Comparison of ENCODE assay signal across 21 cellular contexts in genomic region chr3:62723171-62723570, GRCh38.
DNase-seq lines count a peak whose midpoint lies in the region; ATAC-seq and TF ChIP-seq lines count a peak whose summit lies in the region.
"Had no signal": no experiment of that assay in that cellular context is flagged by ENCODE, and none has a peak within 500 bp of the region (broad histone marks: within the 10 kb centered on the region; RNA-seq: fewer than 3 reads in every experiment).

No MANE protein-coding gene starts in this region.

- H3K4me3 Mint-ChIP-seq in brain: peak overlapping the region in 4 of 5 experiments; percentile 43 to 60 (median 56)
- no peak overlapping the region for H3K4me3 Mint-ChIP-seq in type B pancreatic cell
- H3K4me3 Mint-ChIP-seq in activated CD4-positive, alpha-beta T cell treated with anti-CD3 and anti-CD28 coated beads, Interleukin-2, amount 10 ng/mL, durations not matched to agents 24 days and 14 days: no peak overlapping the region
- H3K4me3 Mint-ChIP-seq: CD8-positive, alpha-beta T cell had no signal

- H3K27me3 ChIP-seq in neural cell (ENCODE audit: insufficient read depth, low read depth, low read length) (no peaks in the 10 kb centered on the region), upper lobe of left lung (no peaks in the 10 kb centered on the region)
- H3K27me3 ChIP-seq: BLaER1 had no signal

- H3K36me3 Mint-ChIP-seq in brain (no peaks in the 10 kb centered on the region), type B pancreatic cell (no peaks in the 10 kb centered on the region)
- H3K36me3 Mint-ChIP-seq in activated CD4-positive, alpha-beta T cell treated with anti-CD3 and anti-CD28 coated beads, Interleukin-2, amount 10 ng/mL, durations not matched to agents 24 days and 14 days (ENCODE audit: low read depth): no peaks in the 10 kb centered on the region
- H3K36me3 Mint-ChIP-seq: CD8-positive, alpha-beta T cell had no signal

- TF ChIP-seq EP300 in neural cell (conservative IDR thresholded peaks at IDR 0.05; ENCODE audit: poor library complexity, severe bottlenecking) (no peak), upper lobe of left lung (IDR thresholded peaks at IDR 0.05) (no peak)

- peaks cover 53% of the 10 kb centered on the region for H3K4me1 Mint-ChIP-seq in brain
- H3K4me1 Mint-ChIP-seq in type B pancreatic cell (ENCODE audit: unreplicated experiment): peaks cover 17% of the 10 kb centered on the region
- H3K4me1 Mint-ChIP-seq in activated CD4-positive, alpha-beta T cell treated with anti-CD3 and anti-CD28 coated beads, Interleukin-2, amount 10 ng/mL, durations not matched to agents 24 days and 14 days: no peaks in the 10 kb centered on the region

- no peak for TF ChIP-seq POLR2A in upper lobe of left lung (IDR thresholded peaks at IDR 0.05)

- no peak for TF ChIP-seq RAD21 in neural cell (conservative IDR thresholded peaks at IDR 0.05)

- H3K27ac ChIP-seq in neural cell (ENCODE audit: low read length) (peak overlapping the region; percentile 59), upper lobe of left lung (no peak overlapping the region)
- H3K27ac ChIP-seq: 22Rv1, BLaER1 had no signal

- ATAC-seq in HG02852 (IDR thresholded peaks at IDR 0.05; ENCODE audit: unreplicated experiment): peak; percentile 11
- ATAC-seq in upper lobe of left lung (ENCODE audit: low FRiP score in 2 of 2): no peak
- ATAC-seq: CD8-positive, alpha-beta T cell had no signal

- no peaks in the 10 kb centered on the region for H3K4me1 ChIP-seq in upper lobe of left lung

- TF ChIP-seq CTCF in brain (conservative IDR thresholded peaks at IDR 0.05) (no peak), neural cell (IDR thresholded peaks at IDR 0.05; ENCODE audit: poor library complexity, severe bottlenecking) (no peak), type B pancreatic cell (conservative IDR thresholded peaks at IDR 0.05) (no peak), upper lobe of left lung (IDR thresholded peaks at IDR 0.05) (no peak)

- H3K4me3 ChIP-seq in neural cell (ENCODE audit: low read length): peak overlapping the region; percentile 56
- H3K4me3 ChIP-seq in upper lobe of left lung: no peak overlapping the region
- H3K4me3 ChIP-seq: BLaER1, GM12878 had no signal

- H3K27ac Mint-ChIP-seq in brain (peak overlapping the region; percentile 54 to 89 (median 81)), type B pancreatic cell (no peak overlapping the region)
- no peak overlapping the region for H3K27ac Mint-ChIP-seq in activated CD4-positive, alpha-beta T cell treated with anti-CD3 and anti-CD28 coated beads, Interleukin-2, amount 10 ng/mL, durations not matched to agents 24 days and 14 days
- H3K27ac Mint-ChIP-seq: CD8-positive, alpha-beta T cell had no signal

- H3K36me3 ChIP-seq in neural cell (ENCODE audit: insufficient read depth, low read length) (no peaks in the 10 kb centered on the region), upper lobe of left lung (no peaks in the 10 kb centered on the region)
- H3K36me3 ChIP-seq: BLaER1 had no signal

- peak overlapping the region; percentile 32 for H3K9ac ChIP-seq in neural cell (ENCODE audit: low read length)
- H3K9ac ChIP-seq: BLaER1 had no signal

- H3K9me3 Mint-ChIP-seq in brain (no peaks in the 10 kb centered on the region), type B pancreatic cell (no peaks in the 10 kb centered on the region)
- H3K9me3 Mint-ChIP-seq in activated CD4-positive, alpha-beta T cell treated with anti-CD3 and anti-CD28 coated beads, Interleukin-2, amount 10 ng/mL, durations not matched to agents 24 days and 14 days: no peaks in the 10 kb centered on the region
- H3K9me3 Mint-ChIP-seq: CD8-positive, alpha-beta T cell had no signal

- H3K9me2 ChIP-seq in neural cell (ENCODE audit: insufficient read depth, low read length): no peaks in the 10 kb centered on the region

- no peaks in the 10 kb centered on the region for H3K27me3 Mint-ChIP-seq in brain
- H3K27me3 Mint-ChIP-seq in type B pancreatic cell: peaks cover 23% of the 10 kb centered on the region
- H3K27me3 Mint-ChIP-seq in activated CD4-positive, alpha-beta T cell treated with anti-CD3 and anti-CD28 coated beads, Interleukin-2, amount 10 ng/mL, durations not matched to agents 24 days and 14 days: no peaks in the 10 kb centered on the region

- H3K9me3 ChIP-seq in neural cell (ENCODE audit: low read length): no peaks in the 10 kb centered on the region
- no peaks in the 10 kb centered on the region for H3K9me3 ChIP-seq in upper lobe of left lung
- H3K9me3 ChIP-seq: BLaER1 had no signal

- H3K4me2 ChIP-seq in neural cell (ENCODE audit: low read length): peak overlapping the region; percentile 62

- intact Hi-C loops in activated CD4-positive, alpha-beta T cell treated with anti-CD3 and anti-CD28 coated beads, Interleukin-2, amount 10 ng/mL, durations not matched to agents 24 days and 14 days (cut with micrococcal nuclease): no loop called here

- 80 to 83% methylated on average over 8 of the region's 8 CpGs for WGBS in upper lobe of left lung, 2 donors

- H4K20me1 ChIP-seq in neural cell (ENCODE audit: insufficient read depth): no peaks in the 10 kb centered on the region
- H4K20me1 ChIP-seq: BLaER1 had no signal

- no peak overlapping the region for H2AFZ ChIP-seq in neural cell (ENCODE audit: low read depth, low read length)

- no peaks in the 10 kb centered on the region for H3K79me2 ChIP-seq in neural cell (replicated peaks; ENCODE audit: insufficient read depth, low read length)

- DNase-seq in DMS 273 (lab: John Stamatoyannopoulos, UW; ENCODE audit: unreplicated experiment): peak; percentile 38
- DNase-seq in DMS 273 treated with DMSO at 0.1 percent for 48 hours (lab: John Stamatoyannopoulos, UW): no peak
- no peak for DNase-seq in type B pancreatic cell (ENCODE audit: extremely low spot score, unreplicated experiment)
- no peak for DNase-seq in activated CD4-positive, alpha-beta T cell treated with anti-CD3 and anti-CD28 coated beads, Interleukin-2, amount 10 ng/mL, durations not matched to agents 24 days and 14 days
- DNase-seq in upper lobe of left lung: no peak
- DNase-seq: CD8-positive, alpha-beta T cell; DND-41; GDM1; HCEC 1CT; KBM-7; NCI-H1048; NCI-H1694; OCI-M1; SHP77 treated with DMSO at 0.1 percent for 48 hours; SW 1271 had no signal

- H3F3A ChIP-seq in neural cell (ENCODE audit: insufficient read depth, low read length, poor library complexity, severe bottlenecking): no peaks in the 10 kb centered on the region

TF ChIP-seq in neural cell, 6 proteins besides CTCF, POLR2A, EP300 and RAD21:
- TF ChIP-seq POLR2AphosphoS5 (IDR thresholded peaks at IDR 0.05) (no peak), MXI1 (conservative IDR thresholded peaks at IDR 0.05; ENCODE audit: poor library complexity, severe bottlenecking) (no peak), SMC3 (conservative IDR thresholded peaks at IDR 0.05; ENCODE audit: poor library complexity) (no peak), EZH2 (IDR thresholded peaks at IDR 0.05; ENCODE audit: borderline replicate concordance, insufficient read depth, low read length, poor library complexity, severe bottlenecking) (no peak), TAF1 (IDR thresholded peaks at IDR 0.05; ENCODE audit: low read depth) (no peak)
- TF ChIP-seq, protein P1, sequence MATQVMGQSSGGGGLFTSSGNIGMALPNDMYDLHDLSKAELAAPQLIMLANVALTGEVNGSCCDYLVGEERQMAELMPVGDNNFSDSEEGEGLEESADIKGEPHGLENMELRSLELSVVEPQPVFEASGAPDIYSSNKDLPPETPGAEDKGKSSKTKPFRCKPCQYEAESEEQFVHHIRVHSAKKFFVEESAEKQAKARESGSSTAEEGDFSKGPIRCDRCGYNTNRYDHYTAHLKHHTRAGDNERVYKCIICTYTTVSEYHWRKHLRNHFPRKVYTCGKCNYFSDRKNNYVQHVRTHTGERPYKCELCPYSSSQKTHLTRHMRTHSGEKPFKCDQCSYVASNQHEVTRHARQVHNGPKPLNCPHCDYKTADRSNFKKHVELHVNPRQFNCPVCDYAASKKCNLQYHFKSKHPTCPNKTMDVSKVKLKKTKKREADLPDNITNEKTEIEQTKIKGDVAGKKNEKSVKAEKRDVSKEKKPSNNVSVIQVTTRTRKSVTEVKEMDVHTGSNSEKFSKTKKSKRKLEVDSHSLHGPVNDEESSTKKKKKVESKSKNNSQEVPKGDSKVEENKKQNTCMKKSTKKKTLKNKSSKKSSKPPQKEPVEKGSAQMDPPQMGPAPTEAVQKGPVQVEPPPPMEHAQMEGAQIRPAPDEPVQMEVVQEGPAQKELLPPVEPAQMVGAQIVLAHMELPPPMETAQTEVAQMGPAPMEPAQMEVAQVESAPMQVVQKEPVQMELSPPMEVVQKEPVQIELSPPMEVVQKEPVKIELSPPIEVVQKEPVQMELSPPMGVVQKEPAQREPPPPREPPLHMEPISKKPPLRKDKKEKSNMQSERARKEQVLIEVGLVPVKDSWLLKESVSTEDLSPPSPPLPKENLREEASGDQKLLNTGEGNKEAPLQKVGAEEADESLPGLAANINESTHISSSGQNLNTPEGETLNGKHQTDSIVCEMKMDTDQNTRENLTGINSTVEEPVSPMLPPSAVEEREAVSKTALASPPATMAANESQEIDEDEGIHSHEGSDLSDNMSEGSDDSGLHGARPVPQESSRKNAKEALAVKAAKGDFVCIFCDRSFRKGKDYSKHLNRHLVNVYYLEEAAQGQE (IDR thresholded peaks at IDR 0.05; ENCODE audit: borderline replicate concordance): no peak
TF ChIP-seq in neural cell: peak in this region for 0.

Comparison
In these comparisons a context has a peak if more than half of its experiments do, and no peak if none do; other contexts are left out.
1. H3K27ac Mint-ChIP-seq: peak in brain (5 of 5); none in type B pancreatic cell (single experiment) and activated CD4-positive, alpha-beta T cell treated with anti-CD3 and anti-CD28 coated beads, Interleukin-2, amount 10 ng/mL, durations not matched to agents 24 days and 14 days (single experiment).
2. H3K4me3 Mint-ChIP-seq: peak in brain (4 of 5); none in type B pancreatic cell (single experiment) and activated CD4-positive, alpha-beta T cell treated with anti-CD3 and anti-CD28 coated beads, Interleukin-2, amount 10 ng/mL, durations not matched to agents 24 days and 14 days (single experiment).